In genomic region chr6:53431704-53432103, GRCh38 we compare ENCODE assay signal across 19 cellular contexts.
DNase-seq lines count a peak whose midpoint lies in the region; ATAC-seq and TF ChIP-seq lines count a peak whose summit lies in the region.
"Had no signal": no experiment of that assay in that cellular context is flagged by ENCODE, and none has a peak within 500 bp of the region (broad histone marks: within the 10 kb centered on the region; RNA-seq: fewer than 3 reads in every experiment).

No MANE protein-coding gene starts in this region.

- no peak for TF ChIP-seq CTCF in liver (IDR thresholded peaks at IDR 0.05; ENCODE audit: low read depth, low read length, missing input control)

- intact Hi-C loops in head of caudate nucleus (cut with DNase I) = no loop called here

- peak overlapping the region; percentile 85 to 87 for H3K27ac ChIP-seq in liver (ENCODE audit: low read depth in 1 of 2, low read length in 2 of 2)
- H3K27ac ChIP-seq: breast epithelium, SJSA1 had no signal

- 54% methylated on average over 4 of the region's 4 CpGs for WGBS in liver

- H3K4me1 ChIP-seq in liver (ENCODE audit: control insufficient read depth in 4 of 4, insufficient read depth in 4 of 4, low read length in 3 of 4) = peaks cover 2 to 30% (median 13%) of the 10 kb centered on the region in 4 donors
- H3K4me1 ChIP-seq: breast epithelium, SJSA1 had no signal

- no peaks in the 10 kb centered on the region for H3K36me3 ChIP-seq in liver (ENCODE audit: control insufficient read depth in 4 of 4, insufficient read depth in 3 of 4, low read depth in 1 of 4, low read length in 3 of 4)
- H3K36me3 ChIP-seq: breast epithelium, SJSA1, tibial nerve had no signal

- no peak for ATAC-seq in GM18909 (IDR thresholded peaks at IDR 0.05; ENCODE audit: poor library complexity, unreplicated experiment)
- ATAC-seq: natural killer cell; stimulated activated naive CD8-positive, alpha-beta T cell treated with anti-CD3 and anti-CD28 coated beads, Interleukin-15, amount 100 ng/mL, for 72 hours had no signal

- DNase-seq in NOMO-1 treated with DMSO at 0.1 percent for 48 hours (lab: John Stamatoyannopoulos, UW; ENCODE audit: unreplicated experiment) = peak; percentile 4
- DNase-seq in NOMO-1 treated with dmso at 0.1 percent for 144 hours (lab: John Stamatoyannopoulos, UW; ENCODE audit: unreplicated experiment) = no peak
- DNase-seq in MV-4-11 (lab: John Stamatoyannopoulos, UW) = peak; percentile 2
- DNase-seq in head of caudate nucleus = no peak
- DNase-seq in DMS114 treated with DMSO at 0.1 percent for 48 hours (lab: John Stamatoyannopoulos, UW; ENCODE audit: unreplicated experiment) = no peak
- DNase-seq: activated B cell treated with CpG ODN at 0.5 μM for 24 hours; activated CD4-positive, alpha-beta T cell treated with anti-CD3 and anti-CD28 coated beads, Interleukin-2, amount 50 U/mL, for 4 hours; activated naive CD4-positive, alpha-beta T cell treated with anti-CD3 and anti-CD28 coated beads for 36 hours; amniotic stem cell; natural killer cell; NCI-H2081 treated with DMSO at 0.1 percent for 48 hours; NCI-H446 treated with DMSO at 0.1 percent for 48 hours; stimulated activated naive CD8-positive, alpha-beta T cell treated with anti-CD3 and anti-CD28 coated beads, Interleukin-15, amount 100 ng/mL, for 72 hours had no signal

- no peak overlapping the region for H3K4me3 ChIP-seq in liver (ENCODE audit: low read depth in 1 of 3, low read length in 3 of 3)
- H3K4me3 ChIP-seq: breast epithelium, GM12878, SJSA1, tibial nerve had no signal

- H3K9me3 ChIP-seq in liver (ENCODE audit: control insufficient read depth in 4 of 4, low read length in 3 of 4) = no peaks in the 10 kb centered on the region
- H3K9me3 ChIP-seq: breast epithelium, SJSA1, tibial nerve had no signal

- H3K27me3 ChIP-seq in liver (ENCODE audit: control insufficient read depth in 4 of 4, insufficient read depth in 4 of 4, low read length in 3 of 4) = no peaks in the 10 kb centered on the region
- H3K27me3 ChIP-seq: breast epithelium, SJSA1, tibial nerve had no signal

- TF ChIP-seq RAD21 in liver (IDR thresholded peaks at IDR 0.05) = no peak

- H3K9ac ChIP-seq in liver (ENCODE audit: low read depth in 1 of 2, low read length in 2 of 2) = no peak overlapping the region

TF ChIP-seq in liver, 16 proteins besides CTCF, POLR2A, EP300 and RAD21:
- TF ChIP-seq HNF4G (IDR thresholded peaks at IDR 0.05) (peak; percentile 41), RXRA (IDR thresholded peaks at IDR 0.05) (no peak), NR2F2 (IDR thresholded peaks at IDR 0.05) (no peak), YY1 (IDR thresholded peaks at IDR 0.05) (no peak), EGR1 (IDR thresholded peaks at IDR 0.05; ENCODE audit: low read depth in 2 of 2) (no peak), FOXA1 (IDR thresholded peaks at IDR 0.05) (no peak), SP1 (IDR thresholded peaks at IDR 0.05) (no peak), TAF1 (conservative IDR thresholded peaks at IDR 0.05) (no peak), MAX (IDR thresholded peaks at IDR 0.05) (no peak), FOXA2 (IDR thresholded peaks at IDR 0.05) (no peak), GABPA (IDR thresholded peaks at IDR 0.05 in 1 of 2, conservative IDR thresholded peaks at IDR 0.05 in 1 of 2) (no peak), JUND (IDR thresholded peaks at IDR 0.05) (peak in 1 of 2 donors; percentile 11), HNF4A (conservative IDR thresholded peaks at IDR 0.05) (peak in 1 of 2 donors; percentile 64), REST (IDR thresholded peaks at IDR 0.05) (no peak)
- TF ChIP-seq, protein P1, sequence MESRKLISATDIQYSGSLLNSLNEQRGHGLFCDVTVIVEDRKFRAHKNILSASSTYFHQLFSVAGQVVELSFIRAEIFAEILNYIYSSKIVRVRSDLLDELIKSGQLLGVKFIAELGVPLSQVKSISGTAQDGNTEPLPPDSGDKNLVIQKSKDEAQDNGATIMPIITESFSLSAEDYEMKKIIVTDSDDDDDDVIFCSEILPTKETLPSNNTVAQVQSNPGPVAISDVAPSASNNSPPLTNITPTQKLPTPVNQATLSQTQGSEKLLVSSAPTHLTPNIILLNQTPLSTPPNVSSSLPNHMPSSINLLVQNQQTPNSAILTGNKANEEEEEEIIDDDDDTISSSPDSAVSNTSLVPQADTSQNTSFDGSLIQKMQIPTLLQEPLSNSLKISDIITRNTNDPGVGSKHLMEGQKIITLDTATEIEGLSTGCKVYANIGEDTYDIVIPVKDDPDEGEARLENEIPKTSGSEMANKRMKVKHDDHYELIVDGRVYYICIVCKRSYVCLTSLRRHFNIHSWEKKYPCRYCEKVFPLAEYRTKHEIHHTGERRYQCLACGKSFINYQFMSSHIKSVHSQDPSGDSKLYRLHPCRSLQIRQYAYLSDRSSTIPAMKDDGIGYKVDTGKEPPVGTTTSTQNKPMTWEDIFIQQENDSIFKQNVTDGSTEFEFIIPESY (IDR thresholded peaks at IDR 0.05) = no peak
- TF ChIP-seq, protein P2, sequence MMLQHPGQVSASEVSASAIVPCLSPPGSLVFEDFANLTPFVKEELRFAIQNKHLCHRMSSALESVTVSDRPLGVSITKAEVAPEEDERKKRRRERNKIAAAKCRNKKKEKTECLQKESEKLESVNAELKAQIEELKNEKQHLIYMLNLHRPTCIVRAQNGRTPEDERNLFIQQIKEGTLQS (IDR thresholded peaks at IDR 0.05) = no peak

Comparison
In these comparisons a context has a peak if more than half of its experiments do, and no peak if none do; other contexts are left out.
1. DNase-seq: peak in NOMO-1 treated with DMSO at 0.1 percent for 48 hours (single experiment) and MV-4-11 (single experiment); none in NOMO-1 treated with dmso at 0.1 percent for 144 hours (single experiment), head of caudate nucleus (0 of 42) and DMS114 treated with DMSO at 0.1 percent for 48 hours (single experiment).